In the genomic region with DNA sequence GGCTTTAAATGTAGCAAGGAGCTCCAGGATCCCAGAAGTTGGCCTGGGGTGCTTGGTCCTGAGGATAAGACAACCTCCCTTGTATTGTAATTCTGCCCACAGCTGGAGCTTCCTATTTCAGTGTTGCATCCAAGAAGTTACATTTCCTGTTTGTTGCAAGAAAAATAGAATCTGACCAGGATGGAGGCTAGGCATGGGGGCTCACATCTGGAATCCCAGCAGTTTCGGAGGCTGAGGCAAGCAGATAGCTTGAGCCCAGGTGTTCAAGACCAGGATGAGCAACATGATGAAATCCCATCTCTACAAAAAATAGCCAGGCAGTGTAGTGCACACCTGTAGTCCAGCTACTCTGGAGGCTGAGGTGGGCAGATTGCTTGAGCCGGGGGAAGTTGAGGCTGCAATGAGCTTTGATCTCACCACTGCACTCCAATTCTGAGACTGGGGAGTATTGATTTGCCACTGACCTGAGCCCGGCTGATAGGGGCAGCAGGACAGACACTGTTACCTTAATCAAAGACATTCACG, we compare ENCODE assay signal across 25 cellular contexts. TPM values are rescaled to one million over a fixed set of nuclear protein-coding genes. Genes with fewer than 3 reads are reported as not detected.
DNase-seq lines count a peak whose midpoint lies in the region; ATAC-seq, FAIRE-seq and TF ChIP-seq lines count a peak whose summit lies in the region.
"Had no signal": no experiment of that assay in that cellular context is flagged by ENCODE, and none has a peak within 500 bp of the region (broad histone marks: within the 10 kb centered on the region; RNA-seq: fewer than 3 reads in every experiment).

No MANE protein-coding gene starts in this region.

- H3K9me3 Mint-ChIP-seq in WTC11 (no peaks in the 10 kb centered on the region), progenitor cell of endocrine pancreas (ENCODE audit: low read depth) (no peaks in the 10 kb centered on the region), H9 (peaks cover 0 to 1% of the 10 kb centered on the region in 2 experiments; a peak in 2 of 5 replicates)
- H3K9me3 Mint-ChIP-seq: CD4-positive, alpha-beta T cell; CD8-positive, alpha-beta memory T cell; HFFc6 had no signal

- TF ChIP-seq RAD21 in A549 (conservative IDR thresholded peaks at IDR 0.05 in 1 of 2, IDR thresholded peaks at IDR 0.05 in 1 of 2) (no peak), HepG2 (CRISPR knock-in tag; IDR thresholded peaks at IDR 0.05) (no peak)

- no peak overlapping the region for H2BK15ac ChIP-seq in H9 (ENCODE audit: low read depth, low read length)

- H2BK20ac ChIP-seq in H9 (ENCODE audit: low read depth, low read length, poor library complexity, severe bottlenecking) = no peak overlapping the region

- no peaks in the 10 kb centered on the region for H3K27me3 Mint-ChIP-seq in WTC11 (ENCODE audit: low read depth)
- H3K27me3 Mint-ChIP-seq in progenitor cell of endocrine pancreas = no peaks in the 10 kb centered on the region
- peaks cover 2% of the 10 kb centered on the region for H3K27me3 Mint-ChIP-seq in H9 (ENCODE audit: low read depth)

- H3K79me2 ChIP-seq in HepG2 (ENCODE audit: insufficient read depth, low read length) = peaks cover 40% of the 10 kb centered on the region
- no peaks in the 10 kb centered on the region for H3K79me2 ChIP-seq in H9 (ENCODE audit: insufficient read depth, low read length)

- CTCF ChIA-PET in A549 (lab: Yijun Ruan, JAX) = interaction anchor here (2.1 kb wide), 1 partner anchor 15 kb away, joined by 10 read pairs; no protein-coding TSS in a partner anchor
- CTCF ChIA-PET in WTC11 (lab: Charles Lee) = interaction anchor here (0.8 to 0.9 kb wide), 2 partner anchors 15 to 177 kb away, joined by 4 to 6 read pairs; no protein-coding TSS in a partner anchor
- CTCF ChIA-PET in HepG2 (lab: Yijun Ruan, JAX; ENCODE audit: low intra/inter-chr PET ratio, low total read pairs) = interaction anchor here (1.0 kb wide), 1 partner anchor 15 kb away, joined by 5 read pairs; no protein-coding TSS in a partner anchor

- no peak overlapping the region for H3K4me3 ChIP-seq in A549
- peak overlapping the region; percentile 53 to 81 (median 75); a peak in 5 of 6 replicates for H3K4me3 ChIP-seq in HepG2 (replicated peaks in 1 of 3; ENCODE audit: insufficient read depth in 1 of 3, low read depth in 2 of 3, low read length in 3 of 3)
- H3K4me3 ChIP-seq: BLaER1 treated with 17β-estradiol and CSF1 and Interleukin-3, amounts not matched to agents 10 nM and 100 nM; GM12878; GM23248; HAP-1 had no signal

- TF ChIP-seq CTCF in A549 (IDR thresholded peaks at IDR 0.05) = no peak
- no peak for TF ChIP-seq CTCF in WTC11 (IDR thresholded peaks at IDR 0.05)
- no peak for TF ChIP-seq CTCF in HepG2 (CRISPR knock-in tag; IDR thresholded peaks at IDR 0.05)
- no peak for TF ChIP-seq CTCF in progenitor cell of endocrine pancreas (IDR thresholded peaks at IDR 0.05; ENCODE audit: unreplicated experiment)
- TF ChIP-seq CTCF in H9 (conservative IDR thresholded peaks at IDR 0.05) = no peak

- H3K27me3 ChIP-seq in HepG2 (ENCODE audit: control insufficient read depth in 1 of 2, insufficient read depth in 2 of 2, low read length in 2 of 2) (no peaks in the 10 kb centered on the region), H9 (ENCODE audit: insufficient read depth, low read length) (no peaks in the 10 kb centered on the region)
- H3K27me3 ChIP-seq: BLaER1 treated with 17β-estradiol and CSF1 and Interleukin-3, amounts not matched to agents 10 nM and 100 nM had no signal

- H3K79me1 ChIP-seq in H9 (ENCODE audit: insufficient read depth, low read depth, low read length, poor library complexity, severe bottlenecking) = no peaks in the 10 kb centered on the region

- H3T11ph ChIP-seq in H9 (ENCODE audit: low read length) = no peak overlapping the region

- peaks cover 0 to 9% of the 10 kb centered on the region in 2 experiments; a peak in 2 of 5 replicates for H3K36me3 ChIP-seq in HepG2 (replicated peaks in 1 of 2; ENCODE audit: control insufficient read depth in 1 of 2, insufficient read depth in 2 of 2, low read length in 2 of 2)
- H3K36me3 ChIP-seq: BE2C; BLaER1 treated with 17β-estradiol and CSF1 and Interleukin-3, amounts not matched to agents 10 nM and 100 nM; HAP-1 had no signal

- TF ChIP-seq EP300 in A549 (IDR thresholded peaks at IDR 0.05) = no peak
- no peak for TF ChIP-seq EP300 in HepG2 (IDR thresholded peaks at IDR 0.05; ENCODE audit: low read depth in 2 of 2, low read length in 2 of 2)
- TF ChIP-seq EP300 in HepG2 (CRISPR knock-in tag; IDR thresholded peaks at IDR 0.05; ENCODE audit: borderline replicate concordance) = no peak

- no peak overlapping the region for H3K4me3 Mint-ChIP-seq in WTC11
- H3K4me3 Mint-ChIP-seq in progenitor cell of endocrine pancreas (ENCODE audit: low read depth) = no peak overlapping the region
- no peak overlapping the region for H3K4me3 Mint-ChIP-seq in H9
- H3K4me3 Mint-ChIP-seq: CD14-positive monocyte; CD4-positive, alpha-beta T cell; CD8-positive, alpha-beta memory T cell; HFFc6 had no signal

- no peak overlapping the region for H2BK12ac ChIP-seq in H9 (ENCODE audit: insufficient read length, low read depth, low read length)

- BruUV-seq in HepG2 (replicated peaks; lab: Mats Ljungman, UMichigan) = TSS peak; percentile 82

- no peak overlapping the region for H3K18ac ChIP-seq in H9 (ENCODE audit: insufficient read length, low read depth, low read length)

- H3K23ac ChIP-seq in H9 (ENCODE audit: insufficient read length, low read depth, low read length) = no peak overlapping the region

- H3K4me1 Mint-ChIP-seq in WTC11 = peaks cover 7% of the 10 kb centered on the region
- peaks cover 45% of the 10 kb centered on the region for H3K4me1 Mint-ChIP-seq in progenitor cell of endocrine pancreas (ENCODE audit: low read depth)
- peaks cover 5 to 6% of the 10 kb centered on the region in 2 experiments; a peak in 3 of 4 replicates for H3K4me1 Mint-ChIP-seq in H9
- H3K4me1 Mint-ChIP-seq: CD14-positive monocyte; CD8-positive, alpha-beta memory T cell had no signal

- H3K9ac ChIP-seq in HepG2 (ENCODE audit: insufficient read depth, low read depth, low read length) = peak overlapping the region; percentile 93
- no peak overlapping the region for H3K9ac ChIP-seq in H9 (ENCODE audit: extremely low read depth, insufficient read length, low read length)
- H3K9ac ChIP-seq: BLaER1 treated with 17β-estradiol and CSF1 and Interleukin-3, amounts not matched to agents 10 nM and 100 nM; GM23248 had no signal

- no peak overlapping the region for H2AFZ ChIP-seq in HepG2 (ENCODE audit: low read length)
- no peak overlapping the region for H2AFZ ChIP-seq in H9 (ENCODE audit: low read length)
- H2AFZ ChIP-seq: GM23248 had no signal

- H4K8ac ChIP-seq in H9 (replicated peaks; ENCODE audit: insufficient read length, low read depth, low read length) = no peak overlapping the region

- H3K14ac ChIP-seq in H9 (ENCODE audit: insufficient read depth, low read length) = no peak overlapping the region

- no peak overlapping the region for H4K91ac ChIP-seq in H9 (ENCODE audit: insufficient read length, low read depth, low read length)

- in situ Hi-C loops in HepG2 (cut with HindIII; ENCODE audit: extremely low pct_ligation_motif_present, low pct_unique_long_range_greater_than_20kb) = no loop called here

- H3K36me3 Mint-ChIP-seq in WTC11 (no peaks in the 10 kb centered on the region), progenitor cell of endocrine pancreas (ENCODE audit: insufficient read depth) (no peaks in the 10 kb centered on the region), H9 (ENCODE audit: insufficient read depth in 1 of 3, low read depth in 3 of 3) (no peaks in the 10 kb centered on the region)
- H3K36me3 Mint-ChIP-seq: CD14-positive monocyte; CD8-positive, alpha-beta memory T cell had no signal

- no peak for TF ChIP-seq POLR2A in A549 (IDR thresholded peaks at IDR 0.05; ENCODE audit: low read length)
- TF ChIP-seq POLR2A in HepG2 (IDR thresholded peaks at IDR 0.05; ENCODE audit: insufficient read depth in 1 of 2, low read depth in 2 of 2, low read length in 2 of 2) = 0 out of 4 replicates have a peak, but pooled peaks have one; percentile 22 to 37

- ATAC-seq in A549 (no peak), WTC11 (no peak), HepG2 (no peak)
- ATAC-seq: GM12878 had no signal

- POLR2A ChIA-PET in A549 (lab: Yijun Ruan, JAX) = interaction anchor here (0.8 kb wide), 1 partner anchor 86 kb away, joined by 3 read pairs; a partner anchor contains a TSS
- POLR2A ChIA-PET in WTC11 (lab: Charles Lee) = no interaction called here
- POLR2A ChIA-PET in HepG2 (lab: Yijun Ruan, JAX) = interaction anchor here (1.0 to 10.9 kb wide), 16 partner anchors 9 to 176 kb away, joined by 4 to 359 read pairs (median 9); a partner anchor contains a TSS

- H3K23me2 ChIP-seq in H9 (ENCODE audit: insufficient read length, low read depth, low read length, poor library complexity, severe bottlenecking) = no peaks in the 10 kb centered on the region

- WGBS in A549 (ENCODE audit: missing lambda C conversion rate) = 78% methylated on average over 4 of the region's 4 CpGs
- 22% methylated on average over 4 of the region's 4 CpGs for WGBS in HepG2 (ENCODE audit: low lambda C conversion rate)
- no CpG with 5 or more reads among the region's 4 CpGs for WGBS in H9 (ENCODE audit: extremely low coverage, insufficient read length, low lambda C conversion rate)

- H3K4me1 ChIP-seq in A549 (peaks cover 20% of the 10 kb centered on the region; the same call in 2 of the 3 replicates), HepG2 (ENCODE audit: insufficient read depth, low read length) (peaks cover 78% of the 10 kb centered on the region), H9 (ENCODE audit: insufficient read depth, low read length) (peaks cover 3% of the 10 kb centered on the region; the same call in 1 of the 2 replicates)
- H3K4me1 ChIP-seq: BE2C, HAP-1 had no signal

- H3K9me3 ChIP-seq in A549 = no peaks in the 10 kb centered on the region
- H3K9me3 ChIP-seq in HepG2 (ENCODE audit: low read length) = no peaks in the 10 kb centered on the region
- H3K9me3 ChIP-seq in H9 (ENCODE audit: control insufficient read depth, low read depth, low read length) = no peaks in the 10 kb centered on the region
- H3K9me3 ChIP-seq: BE2C; BLaER1 treated with 17β-estradiol and CSF1 and Interleukin-3, amounts not matched to agents 10 nM and 100 nM; HAP-1 had no signal

- no peak overlapping the region for H4K5ac ChIP-seq in H9 (ENCODE audit: insufficient read length, low read depth, low read length)

- H4K20me1 ChIP-seq in HepG2 (ENCODE audit: insufficient read depth, low read length) = no peaks in the 10 kb centered on the region
- no peaks in the 10 kb centered on the region for H4K20me1 ChIP-seq in H9 (ENCODE audit: control insufficient read depth, insufficient read depth, insufficient read length)
- H4K20me1 ChIP-seq: BLaER1 treated with 17β-estradiol and CSF1 and Interleukin-3, amounts not matched to agents 10 nM and 100 nM had no signal

- no peak overlapping the region for H2BK120ac ChIP-seq in H9 (ENCODE audit: low read depth, low read length, poor library complexity, severe bottlenecking)

- no peak overlapping the region for H2BK5ac ChIP-seq in H9 (ENCODE audit: insufficient read length, low read length)

- H3K4ac ChIP-seq in H9 (ENCODE audit: low read depth, low read length) = no peak overlapping the region

- H3K56ac ChIP-seq in H9 (ENCODE audit: insufficient read length, low read depth, low read length) = no peak overlapping the region

- no peak overlapping the region for H3K27ac Mint-ChIP-seq in WTC11
- H3K27ac Mint-ChIP-seq in progenitor cell of endocrine pancreas = peak overlapping the region; percentile 6
- no peak overlapping the region; a peak in 1 of 7 replicates for H3K27ac Mint-ChIP-seq in H9
- H3K27ac Mint-ChIP-seq: CD4-positive, alpha-beta T cell; CD8-positive, alpha-beta memory T cell; HFFc6 had no signal

- no peak overlapping the region for H2AK5ac ChIP-seq in H9 (ENCODE audit: insufficient read length, low read length)

- intact Hi-C loops in HepG2 (cut with micrococcal nuclease; ENCODE audit: unreplicated experiment) = loop anchor here (10.0 kb wide), 1 partner anchor 92 kb away; no protein-coding TSS in a partner anchor

- H3K4me2 ChIP-seq in A549 (no peak overlapping the region), HepG2 (ENCODE audit: low read depth, low read length) (peak overlapping the region; percentile 79), H9 (ENCODE audit: insufficient read depth, insufficient read length, low read length) (no peak overlapping the region)

- peak overlapping the region; percentile 13 to 15; a peak in 1 of 6 replicates for H3K27ac ChIP-seq in A549
- H3K27ac ChIP-seq in HepG2 (ENCODE audit: extremely low read length, insufficient read depth, low read length) = peak overlapping the region; percentile 98
- no peak overlapping the region for H3K27ac ChIP-seq in H9 (ENCODE audit: insufficient read length, low read depth, low read length)
- H3K27ac ChIP-seq: 22Rv1; BLaER1 treated with 17β-estradiol and CSF1 and Interleukin-3, amounts not matched to agents 10 nM and 100 nM; GM23248 had no signal

- no peak for DNase-seq in A549 (ENCODE audit: low read depth in 1 of 2, low spot score in 1 of 2)
- no peak for DNase-seq in WTC11 (ENCODE audit: low spot score)
- peak; percentile 18 for DNase-seq in HepG2 (ENCODE audit: low spot score)
- DNase-seq in progenitor cell of endocrine pancreas (ENCODE audit: low spot score, unreplicated experiment) = no peak
- DNase-seq in H9 = no peak
- DNase-seq in activated gamma-delta T cell (lab: John Stamatoyannopoulos, UW) = no peak
- DNase-seq in inferior parietal cortex (ENCODE audit: extremely low spot score) = no peak
- DNase-seq: ACHN; AML-193; BE2C; CD4-positive, alpha-beta T cell; CD8-positive, alpha-beta memory T cell; DMS153; DND-41; GM23248; HFFc6 had no signal

- FAIRE-seq in A549 (lab: Jason Lieb, UNC) (no peak), HepG2 (lab: Jason Lieb, UNC) (no peak)
- FAIRE-seq: A204.1, G401.6, GM12878, GM19239 had no signal

RNA-seq across cellular contexts. Expression of a gene that starts 0.8 kb away (rescaled TPM):
- polyA plus RNA-seq in A549 (2011; rRNA removed) (0.54 and 0.83 TPM in 2 replicates), A549 (2017; fragmentation: RNase III; extraction: RNeasy Plus Mini Kit Qiagen cat#74134 plus additional on column Dnase treatment) (0.31 to 0.34 TPM (median 0.32 TPM) in 3 replicates), HepG2 (2011; rRNA removed) (1,427 and 1,430 TPM in 2 replicates)
- polyA plus RNA-seq in A549 (2012; cell fraction: cytosol; rRNA removed) = 0.03 TPM in 2 replicates
- 0.05 TPM in 2 replicates for polyA plus RNA-seq in A549 (2012; cell fraction: nucleus; rRNA removed)
- 0.34 and 0.66 TPM in 2 replicates for polyA minus RNA-seq in A549 (2011; rRNA and poly(A)+ RNA removed)
- total RNA-seq in WTC11 (2021) (0.62 to 0.83 TPM (median 0.62 TPM) in 3 replicates), HepG2 (2016; rRNA removed; fragmentation: Illumina TruSeq; extraction: Trizol) (603 and 1,197 TPM in 2 replicates), progenitor cell of endocrine pancreas (4.6 and 4.9 TPM in 2 replicates), H9 (2021) (not detected in 2 replicates)
- 49.3 and 57.5 TPM in 2 replicates for total RNA-seq in HepG2 (2016; cell fraction: cytosol; rRNA removed; fragmentation: Illumina TruSeq; extraction: Trizol; ENCODE audit: low read depth)
- 560 and 1,175 TPM in 2 replicates for total RNA-seq in HepG2 (2016; cell fraction: insoluble cytoplasmic fraction; rRNA removed; fragmentation: Illumina TruSeq; extraction: Trizol)
- total RNA-seq in HepG2 (2016; cell fraction: membrane; rRNA removed; fragmentation: Illumina TruSeq; extraction: Trizol) = 127 and 151 TPM in 2 replicates
- total RNA-seq in HepG2 (2016; cell fraction: nucleus; rRNA removed; fragmentation: Illumina TruSeq; extraction: Trizol) = 929 and 1,111 TPM in 2 replicates
- 1,054 and 1,367 TPM in 2 replicates for polyA plus RNA-seq in HepG2 (2011; cell fraction: cytosol; rRNA removed)
- 619 and 697 TPM in 2 replicates for polyA plus RNA-seq in HepG2 (2011; cell fraction: nucleus; rRNA removed)
- 1,282 and 1,626 TPM in 2 replicates for polyA plus RNA-seq in HepG2 (2012)
- 51.7 and 58.6 TPM in 2 replicates for polyA plus RNA-seq in HepG2 (2016; cell fraction: cytosol; fragmentation: Illumina TruSeq; extraction: Trizol; ENCODE audit: low read depth)
- 462 and 464 TPM in 2 replicates for polyA plus RNA-seq in HepG2 (2016; cell fraction: insoluble cytoplasmic fraction; fragmentation: Illumina TruSeq; extraction: Trizol; ENCODE audit: low read depth)
- 94.8 and 114 TPM in 2 replicates for polyA plus RNA-seq in HepG2 (2016; cell fraction: membrane; fragmentation: Illumina TruSeq; extraction: Trizol; ENCODE audit: low read depth)
- polyA plus RNA-seq in HepG2 (2016; cell fraction: nucleus; fragmentation: Illumina TruSeq; extraction: Trizol; ENCODE audit: insufficient read depth, low read depth) = 923 and 981 TPM in 2 replicates
- 0.26 and 658 TPM in 2 replicates for polyA minus RNA-seq in HepG2 (2011; rRNA and poly(A)+ RNA removed; ENCODE audit: low replicate concordance)
- 661 and 1,052 TPM in 2 replicates for polyA minus RNA-seq in HepG2 (2011; cell fraction: cytosol; rRNA and poly(A)+ RNA removed)
- 465 and 707 TPM in 2 replicates for polyA minus RNA-seq in HepG2 (2011; cell fraction: nucleus; rRNA and poly(A)+ RNA removed)
- total RNA-seq: CD4-positive, alpha-beta T cell; CD8-positive, alpha-beta memory T cell; GM23248; H4; HFFc6 had no signal
- polyA plus RNA-seq: CD14-positive monocyte; CD8-positive, alpha-beta memory T cell; GM23248 had no signal

RNA-seq across cellular contexts. Expression of a gene that starts 35.6 kb away (rescaled TPM):
- polyA plus RNA-seq in A549 (2011; rRNA removed) = 0.05 and 0.09 TPM in 2 replicates
- 0.01 and 0.03 TPM in 2 replicates for polyA plus RNA-seq in A549 (2012; cell fraction: cytosol; rRNA removed)
- polyA plus RNA-seq in A549 (2012; cell fraction: nucleus; rRNA removed) = 0.04 and 0.17 TPM in 2 replicates
- 0.03 to 0.05 TPM (median 0.05 TPM) in 3 replicates for polyA plus RNA-seq in A549 (2017; fragmentation: RNase III; extraction: RNeasy Plus Mini Kit Qiagen cat#74134 plus additional on column Dnase treatment)
- polyA minus RNA-seq in A549 (2011; rRNA and poly(A)+ RNA removed) = 0.17 and 0.54 TPM in 2 replicates
- total RNA-seq in WTC11 (2021) = 3.1 to 3.8 TPM (median 3.6 TPM) in 3 replicates
- total RNA-seq in HepG2 (2016; rRNA removed; fragmentation: Illumina TruSeq; extraction: Trizol) = 3.5 and 8.9 TPM in 2 replicates
- 1.2 and 1.9 TPM in 2 replicates for total RNA-seq in HepG2 (2016; cell fraction: cytosol; rRNA removed; fragmentation: Illumina TruSeq; extraction: Trizol; ENCODE audit: low read depth)
- 3.6 and 9.0 TPM in 2 replicates for total RNA-seq in HepG2 (2016; cell fraction: insoluble cytoplasmic fraction; rRNA removed; fragmentation: Illumina TruSeq; extraction: Trizol)
- 1.2 and 1.5 TPM in 2 replicates for total RNA-seq in HepG2 (2016; cell fraction: membrane; rRNA removed; fragmentation: Illumina TruSeq; extraction: Trizol)
- total RNA-seq in HepG2 (2016; cell fraction: nucleus; rRNA removed; fragmentation: Illumina TruSeq; extraction: Trizol) = 6.8 and 9.1 TPM in 2 replicates
- 4.7 and 6.0 TPM in 2 replicates for polyA plus RNA-seq in HepG2 (2011; rRNA removed)
- polyA plus RNA-seq in HepG2 (2011; cell fraction: cytosol; rRNA removed) = 3.9 and 4.7 TPM in 2 replicates
- 3.7 and 4.5 TPM in 2 replicates for polyA plus RNA-seq in HepG2 (2011; cell fraction: nucleus; rRNA removed)
- polyA plus RNA-seq in HepG2 (2012) = 2.4 and 4.5 TPM in 2 replicates
- 0.32 and 0.36 TPM in 2 replicates for polyA plus RNA-seq in HepG2 (2016; cell fraction: cytosol; fragmentation: Illumina TruSeq; extraction: Trizol; ENCODE audit: low read depth)
- polyA plus RNA-seq in HepG2 (2016; cell fraction: insoluble cytoplasmic fraction; fragmentation: Illumina TruSeq; extraction: Trizol; ENCODE audit: low read depth) = 2.9 and 3.3 TPM in 2 replicates
- polyA plus RNA-seq in HepG2 (2016; cell fraction: membrane; fragmentation: Illumina TruSeq; extraction: Trizol; ENCODE audit: low read depth) = 0.55 and 0.68 TPM in 2 replicates
- 10.8 and 11.6 TPM in 2 replicates for polyA plus RNA-seq in HepG2 (2016; cell fraction: nucleus; fragmentation: Illumina TruSeq; extraction: Trizol; ENCODE audit: insufficient read depth, low read depth)
- 2.9 TPM in 1 of 2 replicates, not detected in the other for polyA minus RNA-seq in HepG2 (2011; rRNA and poly(A)+ RNA removed; ENCODE audit: low replicate concordance)
- 1.5 and 2.2 TPM in 2 replicates for polyA minus RNA-seq in HepG2 (2011; cell fraction: cytosol; rRNA and poly(A)+ RNA removed)
- 1.9 and 2.1 TPM in 2 replicates for polyA minus RNA-seq in HepG2 (2011; cell fraction: nucleus; rRNA and poly(A)+ RNA removed)
- total RNA-seq in progenitor cell of endocrine pancreas = 1.5 and 2.3 TPM in 2 replicates
- total RNA-seq in H9 (2021) = 1.1 and 1.3 TPM in 2 replicates
- total RNA-seq: CD4-positive, alpha-beta T cell; CD8-positive, alpha-beta memory T cell; GM23248; HFFc6 had no signal
- polyA plus RNA-seq: CD14-positive monocyte; CD8-positive, alpha-beta memory T cell; GM23248 had no signal
